ENCODE assay signal across 38 cellular contexts in the genomic region with DNA sequence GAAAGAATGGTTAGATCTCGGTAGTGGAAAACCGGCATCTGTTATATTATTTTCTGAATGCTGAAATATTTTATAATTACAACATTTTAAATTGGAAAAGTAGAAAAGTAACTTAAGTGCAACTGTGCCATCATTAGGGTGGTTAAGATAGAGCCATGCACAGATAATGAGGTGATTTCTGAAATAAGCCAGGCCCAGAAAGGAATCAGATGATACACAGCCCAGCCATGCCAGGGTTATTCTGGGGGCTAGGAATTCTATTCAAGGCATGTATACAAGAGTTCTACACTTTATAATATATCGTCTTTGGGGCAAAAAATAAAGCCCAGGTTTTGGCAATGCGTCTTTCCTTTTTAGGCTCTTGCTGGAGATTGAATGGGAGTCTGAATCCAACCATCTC.
"Had no signal": no experiment of that assay in that cellular context is flagged by ENCODE, and none has a peak within 500 bp of the region (broad histone marks: within the 10 kb centered on the region; RNA-seq: fewer than 3 reads in every experiment).

No MANE protein-coding gene starts in this region.

- H3K27me3 ChIP-seq: adrenal gland, body of pancreas, brain microvascular endothelial cell, breast epithelium had no signal

- ATAC-seq: activated CD8-positive, alpha-beta T cell treated with anti-CD3 and anti-CD28 coated beads for 36 hours; activated naive CD4-positive, alpha-beta T cell treated with anti-CD3 and anti-CD28 coated beads, Interleukin-2, amount 50 U/mL, for 72 hours; activated T-cell treated with anti-CD3 and anti-CD28 coated beads, Interleukin-2, amount 50 U/mL, for 4 hours; activated T-cell treated with anti-CD3 and anti-CD28 coated beads, Interleukin-2, amount 50 U/mL, for 72 hours; activated T-helper 17 cell treated with anti-CD3 and anti-CD28 coated beads, Interleukin-2, amount 50 U/mL, for 72 hours; body of pancreas had no signal

- H3K4me3 ChIP-seq: adrenal gland, body of pancreas, breast epithelium had no signal

- DNase-seq: activated B cell treated with CpG ODN at 0.5 μM for 24 hours; activated CD4-positive, alpha-beta memory T cell treated with anti-CD3 and anti-CD28 coated beads for 36 hours; activated CD4-positive, alpha-beta T cell treated with anti-CD3 and anti-CD28 coated beads for 4 hours; activated CD4-positive, alpha-beta T cell treated with anti-CD3 and anti-CD28 coated beads, Interleukin-2, amount 10 ng/mL, durations not matched to agents 24 days and 14 days; activated CD4-positive, alpha-beta T cell treated with anti-CD3 and anti-CD28 coated beads, Interleukin-2, amount 50 U/mL, for 1 hour; activated CD4-positive, alpha-beta T cell treated with anti-CD3 and anti-CD28 coated beads, Interleukin-2, amount 50 U/mL, for 4 hours; activated CD4-positive, CD25-positive, alpha-beta regulatory T cell treated with anti-CD3 and anti-CD28 coated beads, Interleukin-2, amount 50 U/mL, for 72 hours; activated CD8-positive, alpha-beta memory T cell treated with anti-CD3 and anti-CD28 coated beads, Interleukin-2, amount 50 U/mL, for 4 hours; activated CD8-positive, alpha-beta T cell treated with anti-CD3 and anti-CD28 coated beads for 36 hours; activated effector memory CD4-positive, alpha-beta T cell treated with anti-CD3 and anti-CD28 coated beads, Interleukin-2, amount 50 U/mL, for 16 hours; activated gamma-delta T cell treated with Interleukin-2 at 50 U/mL for 16 hours; activated naive CD4-positive, alpha-beta T cell; activated naive CD4-positive, alpha-beta T cell treated with anti-CD3 and anti-CD28 coated beads for 36 hours; activated naive CD4-positive, alpha-beta T cell treated with anti-CD3 and anti-CD28 coated beads, Interleukin-2, amount 50 U/mL, for 16 hours; activated naive CD8-positive, alpha-beta T cell treated with anti-CD3 and anti-CD28 coated beads for 36 hours; activated T-cell treated with anti-CD3 and anti-CD28 coated beads for 4 hours; activated T-cell treated with anti-CD3 and anti-CD28 coated beads, Interleukin-2, amount 50 U/mL, for 1 hour; activated T-cell treated with anti-CD3 and anti-CD28 coated beads, Interleukin-2, amount 50 U/mL, for 4 hours; activated T-cell treated with anti-CD3 and anti-CD28 coated beads, Interleukin-2, amount 50 U/mL, for 72 hours; adrenal gland; amniotic stem cell; aorta; body of pancreas; brain microvascular endothelial cell; central memory CD4-positive, alpha-beta T cell; SW 1271; T-helper 1 cell; T-helper 2 cell; T-helper 9 cell had no signal

- H3K27ac ChIP-seq: adrenal gland, body of pancreas, brain microvascular endothelial cell, breast epithelium, VCaP had no signal

- H3K36me3 Mint-ChIP-seq: activated CD4-positive, alpha-beta memory T cell treated with anti-CD3 and anti-CD28 coated beads for 36 hours; activated naive CD4-positive, alpha-beta T cell treated with anti-CD3 and anti-CD28 coated beads, Interleukin-2, amount 50 U/mL, for 72 hours; activated naive CD8-positive, alpha-beta T cell treated with anti-CD3 and anti-CD28 coated beads for 36 hours had no signal

- H3K4me3 Mint-ChIP-seq: activated B cell treated with CpG ODN at 0.5 μM for 24 hours; activated CD4-positive, alpha-beta memory T cell treated with anti-CD3 and anti-CD28 coated beads for 36 hours; activated CD4-positive, alpha-beta T cell treated with anti-CD3 and anti-CD28 coated beads, Interleukin-2, amount 10 ng/mL, durations not matched to agents 24 days and 14 days; activated CD8-positive, alpha-beta T cell treated with anti-CD3 and anti-CD28 coated beads for 36 hours; activated naive CD4-positive, alpha-beta T cell treated with anti-CD3 and anti-CD28 coated beads for 36 hours; activated naive CD8-positive, alpha-beta T cell treated with anti-CD3 and anti-CD28 coated beads for 36 hours; activated T-cell treated with anti-CD3 and anti-CD28 coated beads, Interleukin-2, amount 50 U/mL, for 4 hours; activated T-cell treated with anti-CD3 and anti-CD28 coated beads, Interleukin-2, amount 50 U/mL, for 72 hours; activated T-helper 1 cell treated with anti-CD3 and anti-CD28 coated beads, Interleukin-12 subunit alpha, Interleukin-12 subunit beta, Interleukin-2, Interleukin-4 antibody, amounts not matched to agents 30 ng/mL and 10 ng/mL and 1 ng/mL, durations not matched to agents 14 hours and 24 hours and 36 hours; activated T-helper 17 cell treated with anti-CD3 and anti-CD28 coated beads, Interleukin-2, amount 50 U/mL, for 72 hours; T-helper 1 cell treated with Interleukin-12 subunit alpha and Interleukin-12 subunit beta and Interleukin-4 antibody, amounts not matched to agents 30 μg/mL and 1 μg/mL, for 36 hours; T-helper 2 cell treated with Interferon-gamma antibody and Interleukin-4, amounts not matched to agents 5 μg/mL and 100 μg/mL, for 36 hours had no signal

- H3K4me1 ChIP-seq: adrenal gland, body of pancreas, breast epithelium had no signal

- FAIRE-seq: astrocyte, TTC549 had no signal

- H3K27me3 Mint-ChIP-seq: activated B cell treated with CpG ODN at 0.5 μM for 24 hours; activated CD4-positive, alpha-beta memory T cell treated with anti-CD3 and anti-CD28 coated beads for 36 hours; activated CD4-positive, alpha-beta T cell treated with anti-CD3 and anti-CD28 coated beads, Interleukin-2, amount 10 ng/mL, durations not matched to agents 24 days and 14 days; activated CD8-positive, alpha-beta T cell treated with anti-CD3 and anti-CD28 coated beads for 36 hours; activated T-helper 17 cell treated with anti-CD3 and anti-CD28 coated beads, Interleukin-2, amount 50 U/mL, for 72 hours had no signal

- H3K4me1 Mint-ChIP-seq: activated B cell treated with CpG ODN at 0.5 μM for 24 hours; activated CD4-positive, alpha-beta T cell treated with anti-CD3 and anti-CD28 coated beads, Interleukin-2, amount 10 ng/mL, durations not matched to agents 24 days and 14 days; activated naive CD8-positive, alpha-beta T cell treated with anti-CD3 and anti-CD28 coated beads for 36 hours; activated T-helper 17 cell treated with anti-CD3 and anti-CD28 coated beads, Interleukin-2, amount 50 U/mL, for 72 hours had no signal

- H3K27ac Mint-ChIP-seq: activated B cell treated with CpG ODN at 0.5 μM for 24 hours; activated CD4-positive, alpha-beta memory T cell treated with anti-CD3 and anti-CD28 coated beads for 36 hours; activated CD4-positive, alpha-beta T cell treated with anti-CD3 and anti-CD28 coated beads, Interleukin-2, amount 10 ng/mL, durations not matched to agents 24 days and 14 days; activated CD8-positive, alpha-beta T cell treated with anti-CD3 and anti-CD28 coated beads for 36 hours; activated naive CD4-positive, alpha-beta T cell treated with anti-CD3 and anti-CD28 coated beads for 36 hours; activated naive CD4-positive, alpha-beta T cell treated with anti-CD3 and anti-CD28 coated beads, Interleukin-2, amount 50 U/mL, for 72 hours; activated naive CD8-positive, alpha-beta T cell treated with anti-CD3 and anti-CD28 coated beads for 36 hours; activated T-cell treated with anti-CD3 and anti-CD28 coated beads, Interleukin-2, amount 50 U/mL, for 72 hours; activated T-helper 1 cell treated with anti-CD3 and anti-CD28 coated beads, Interleukin-12 subunit alpha, Interleukin-12 subunit beta, Interleukin-2, Interleukin-4 antibody, amounts not matched to agents 30 ng/mL and 10 ng/mL and 1 ng/mL, durations not matched to agents 14 hours and 24 hours and 36 hours; activated T-helper 17 cell treated with anti-CD3 and anti-CD28 coated beads, Interleukin-2, amount 50 U/mL, for 72 hours; T-helper 1 cell treated with Interleukin-12 subunit alpha and Interleukin-12 subunit beta and Interleukin-4 antibody, amounts not matched to agents 30 μg/mL and 1 μg/mL, for 36 hours; T-helper 2 cell treated with Interferon-gamma antibody and Interleukin-4, amounts not matched to agents 5 μg/mL and 100 μg/mL, for 36 hours had no signal

- H3K9me3 Mint-ChIP-seq: activated CD4-positive, alpha-beta memory T cell treated with anti-CD3 and anti-CD28 coated beads for 36 hours; activated CD4-positive, alpha-beta T cell treated with anti-CD3 and anti-CD28 coated beads, Interleukin-2, amount 10 ng/mL, durations not matched to agents 24 days and 14 days; activated CD8-positive, alpha-beta T cell treated with anti-CD3 and anti-CD28 coated beads for 36 hours; activated naive CD4-positive, alpha-beta T cell treated with anti-CD3 and anti-CD28 coated beads for 36 hours; activated naive CD4-positive, alpha-beta T cell treated with anti-CD3 and anti-CD28 coated beads, Interleukin-2, amount 50 U/mL, for 72 hours; activated naive CD8-positive, alpha-beta T cell treated with anti-CD3 and anti-CD28 coated beads for 36 hours; activated T-cell treated with anti-CD3 and anti-CD28 coated beads, Interleukin-2, amount 50 U/mL, for 4 hours; activated T-cell treated with anti-CD3 and anti-CD28 coated beads, Interleukin-2, amount 50 U/mL, for 72 hours; activated T-helper 1 cell treated with anti-CD3 and anti-CD28 coated beads, Interleukin-12 subunit alpha, Interleukin-12 subunit beta, Interleukin-2, Interleukin-4 antibody, amounts not matched to agents 30 ng/mL and 10 ng/mL and 1 ng/mL, durations not matched to agents 14 hours and 24 hours and 36 hours; activated T-helper 17 cell treated with anti-CD3 and anti-CD28 coated beads, Interleukin-2, amount 50 U/mL, for 72 hours; T-helper 1 cell treated with Interleukin-12 subunit alpha and Interleukin-12 subunit beta and Interleukin-4 antibody, amounts not matched to agents 30 μg/mL and 1 μg/mL, for 36 hours; T-helper 2 cell treated with Interferon-gamma antibody and Interleukin-4, amounts not matched to agents 5 μg/mL and 100 μg/mL, for 36 hours had no signal

- H3K9me3 ChIP-seq: adrenal gland, body of pancreas, breast epithelium had no signal

- H3K36me3 ChIP-seq: adrenal gland, brain microvascular endothelial cell, breast epithelium had no signal
